17 cellular contexts compared by ENCODE assay signal in the genomic region with DNA sequence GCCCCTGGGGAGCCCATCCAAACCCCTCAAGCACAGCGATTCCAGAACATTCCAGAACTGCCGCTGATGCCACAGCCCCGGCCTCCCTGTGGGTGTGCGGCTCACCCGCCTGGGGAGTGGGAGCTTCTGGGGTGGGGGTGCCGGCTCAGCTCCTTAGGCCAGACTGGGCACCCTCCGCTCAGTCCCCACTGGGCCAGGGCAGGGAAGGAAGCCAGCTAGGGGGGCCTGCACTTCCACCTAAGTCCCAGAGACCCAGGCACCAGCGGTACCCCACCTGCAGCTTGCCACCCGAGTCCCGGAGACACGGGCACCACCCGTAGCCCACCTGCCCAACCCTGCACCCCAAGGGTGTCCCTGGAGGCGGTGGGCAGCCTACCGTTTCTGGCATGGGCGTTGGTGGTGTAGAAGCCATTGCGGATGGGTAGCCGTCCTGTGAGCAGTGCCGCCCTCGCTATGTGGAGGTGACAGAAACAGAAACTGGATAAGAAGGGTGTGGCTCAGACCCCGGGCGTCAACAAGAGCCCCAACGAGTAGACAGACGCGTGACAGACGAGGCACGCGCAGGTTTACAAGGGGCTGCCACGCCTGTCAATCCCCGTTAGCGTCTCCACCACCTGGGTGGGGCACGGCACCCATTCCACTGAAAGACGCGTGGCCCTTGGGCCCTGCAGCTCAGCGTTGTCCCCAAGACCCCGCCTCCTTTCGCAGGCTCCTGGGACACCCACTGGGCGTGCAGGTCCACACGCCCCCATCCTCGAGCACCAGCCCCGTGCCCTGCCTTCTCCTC. TPM values are rescaled to one million over a fixed set of nuclear protein-coding genes. Genes with fewer than 3 reads are reported as not detected.
DNase-seq lines count a peak whose midpoint lies in the region; ATAC-seq and TF ChIP-seq lines count a peak whose summit lies in the region.
"Had no signal": no experiment of that assay in that cellular context is flagged by ENCODE, and none has a peak within 500 bp of the region (broad histone marks: within the 10 kb centered on the region; RNA-seq: fewer than 3 reads in every experiment).

No MANE protein-coding gene starts in this region.

- peak overlapping the region; percentile 77 for H3K4me2 ChIP-seq in BLaER1

- H3K4me1 ChIP-seq in BLaER1 (peaks cover 68% of the 10 kb centered on the region), neutrophil (ENCODE audit: control insufficient read depth in 1 of 2, insufficient read depth in 1 of 2, low read depth in 1 of 2, low read length in 1 of 2) (peaks cover 40 to 46% of the 10 kb centered on the region in 2 experiments)
- H3K4me1 ChIP-seq: HAP-1 had no signal

- ATAC-seq in T-cell (replicated peaks in 1 of 4) = no peak
- ATAC-seq in GM21825 (IDR thresholded peaks at IDR 0.05; ENCODE audit: unreplicated experiment) = no peak
- no peak for ATAC-seq in GM19455 (IDR thresholded peaks at IDR 0.05; ENCODE audit: unreplicated experiment)
- ATAC-seq: CD8-positive, alpha-beta T cell had no signal

- H3K9me3 Mint-ChIP-seq in glutamatergic neuron (ENCODE audit: unreplicated experiment) = peaks cover 3% of the 10 kb centered on the region
- H3K9me3 Mint-ChIP-seq in T-cell = no peaks in the 10 kb centered on the region
- H3K9me3 Mint-ChIP-seq: CD8-positive, alpha-beta T cell; IgD-negative memory B cell had no signal

- H3K4me1 Mint-ChIP-seq in glutamatergic neuron (ENCODE audit: low read depth, unreplicated experiment) (peaks cover 2% of the 10 kb centered on the region), T-cell (no peaks in the 10 kb centered on the region)

- POLR2A ChIA-PET in T-cell (lab: Charles Lee) = no interaction called here

- H3K9me3 ChIP-seq in BLaER1 (no peaks in the 10 kb centered on the region), neutrophil (no peaks in the 10 kb centered on the region)
- H3K9me3 ChIP-seq: HAP-1 had no signal

- CTCF ChIA-PET in T-cell (lab: Charles Lee) = no interaction called here

- H3K27ac ChIP-seq in BLaER1 = peak overlapping the region; percentile 50; the same call in 1 of the 2 replicates
- H3K27ac ChIP-seq in HL-60 (replicated peaks) = peak overlapping the region; percentile 97
- peak overlapping the region; percentile 86 for H3K27ac ChIP-seq in neutrophil

- H4K20me1 ChIP-seq in BLaER1 = peaks cover 99% of the 10 kb centered on the region

- H3K9ac ChIP-seq in BLaER1 = no peak overlapping the region

- H3K27me3 Mint-ChIP-seq in glutamatergic neuron (ENCODE audit: unreplicated experiment) (peaks cover 7% of the 10 kb centered on the region), T-cell (no peaks in the 10 kb centered on the region)
- H3K27me3 Mint-ChIP-seq: IgD-negative memory B cell had no signal

- TF ChIP-seq CTCF in HL-60 (IDR thresholded peaks at IDR 0.05; ENCODE audit: insufficient read depth, low read length) = no peak
- no peak for TF ChIP-seq CTCF in glutamatergic neuron (IDR thresholded peaks at IDR 0.05; ENCODE audit: partially characterized antibody, unreplicated experiment)
- no peak for TF ChIP-seq CTCF in neutrophil (IDR thresholded peaks at IDR 0.05)

- H3K27ac Mint-ChIP-seq in glutamatergic neuron (ENCODE audit: unreplicated experiment) = peak overlapping the region; percentile 62
- no peak overlapping the region for H3K27ac Mint-ChIP-seq in T-cell
- H3K27ac Mint-ChIP-seq: CD8-positive, alpha-beta T cell; IgD-negative memory B cell had no signal

- H3K36me3 ChIP-seq in BLaER1 = peaks cover 45% of the 10 kb centered on the region
- peaks cover 88% of the 10 kb centered on the region for H3K36me3 ChIP-seq in neutrophil
- H3K36me3 ChIP-seq: HAP-1 had no signal

- no peak overlapping the region for H3K4me3 ChIP-seq in BLaER1
- no peak overlapping the region for H3K4me3 ChIP-seq in HL-60 (replicated peaks; ENCODE audit: insufficient read depth, low read length)
- no peak overlapping the region for H3K4me3 ChIP-seq in neutrophil (ENCODE audit: low read depth in 1 of 2, low read length in 1 of 2)
- H3K4me3 ChIP-seq: HAP-1 had no signal

- DNase-seq in HL-60 (ENCODE audit: low read depth in 1 of 2, low spot score in 1 of 2) = no peak
- no peak for DNase-seq in glutamatergic neuron
- DNase-seq in T-cell = no peak
- DNase-seq in activated effector memory CD4-positive, alpha-beta T cell treated with Interleukin-2 at 50 U/mL for 16 hours = no peak
- DNase-seq: ACHN; Calu3; CD8-positive, alpha-beta T cell; DMS79 treated with DMSO at 0.1 percent for 48 hours; GF-D8; KBM-7 had no signal

- no peaks in the 10 kb centered on the region for H3K36me3 Mint-ChIP-seq in glutamatergic neuron (ENCODE audit: unreplicated experiment)
- peaks cover 7% of the 10 kb centered on the region for H3K36me3 Mint-ChIP-seq in T-cell

- H3K27me3 ChIP-seq in BLaER1 (no peaks in the 10 kb centered on the region), HL-60 (ENCODE audit: insufficient read depth, poor library complexity, severe bottlenecking) (no peaks in the 10 kb centered on the region), neutrophil (no peaks in the 10 kb centered on the region)

- no peak overlapping the region for H3K4me3 Mint-ChIP-seq in glutamatergic neuron (ENCODE audit: unreplicated experiment)
- no peak overlapping the region for H3K4me3 Mint-ChIP-seq in T-cell
- H3K4me3 Mint-ChIP-seq: CD8-positive, alpha-beta T cell had no signal

RNA-seq across cellular contexts. Expression of gene GALNS, which starts 15.0 kb away (rescaled TPM):
- total RNA-seq in glutamatergic neuron (ENCODE audit: unreplicated experiment) = 31.7 TPM
- total RNA-seq in T-cell = 10 to 100 TPM; 47.6 to 68.4 (median 58.4) TPM

RNA-seq across cellular contexts. Expression of gene TRAPPC2L, which starts 15.2 kb away (rescaled TPM):
- total RNA-seq in glutamatergic neuron (ENCODE audit: unreplicated experiment) = 50.6 TPM
- total RNA-seq in T-cell = 10 to 100 TPM; 45.6 to 61.1 (median 57.5) TPM

RNA-seq across cellular contexts. Expression of gene PABPN1L, which starts 24.7 kb away (rescaled TPM):
- total RNA-seq in glutamatergic neuron (ENCODE audit: unreplicated experiment) (3.9 TPM), T-cell (not detected)
- total RNA-seq: Calu3; CD8-positive, alpha-beta T cell; H4 had no signal

RNA-seq across cellular contexts. Expression of gene APRT, which starts 30.0 kb away (rescaled TPM):
- 54.4 TPM for total RNA-seq in glutamatergic neuron (ENCODE audit: unreplicated experiment)
- total RNA-seq in T-cell = 100 to 1,000 TPM; 166 to 245 (median 228) TPM

RNA-seq across cellular contexts. Expression of gene CDT1, which starts 38.1 kb away (rescaled TPM):
- total RNA-seq in glutamatergic neuron (ENCODE audit: unreplicated experiment) = 5.6 TPM
- 1 to 10 TPM in 4 of 5 donors, under 1 TPM in 1; 0.93 to 3.7 (median 1.5) TPM for total RNA-seq in T-cell
